Comparison of ENCODE assay signal across 23 cellular contexts in genomic region chr5:79480991-79481390, GRCh38.
"Had no signal": no experiment of that assay in that cellular context is flagged by ENCODE, and none has a peak within 500 bp of the region (broad histone marks: within the 10 kb centered on the region; RNA-seq: fewer than 3 reads in every experiment).

No MANE protein-coding gene starts in this region.

- H3K27ac ChIP-seq: epithelial cell of prostate, esophagus muscularis mucosa, lower lobe of right lung, parathyroid adenoma, prostate gland, thyroid gland had no signal

- H3K9me3 Mint-ChIP-seq: type B pancreatic cell had no signal

- H3K27me3 ChIP-seq: esophagus muscularis mucosa, sigmoid colon, thyroid gland had no signal

- FAIRE-seq: islet of Langerhans, urothelium cell line had no signal

- H3K27ac Mint-ChIP-seq: memory B cell, naive B cell, nephron, type B pancreatic cell had no signal

- H2AFZ ChIP-seq: parathyroid adenoma had no signal

- H3K4me1 Mint-ChIP-seq: memory B cell, naive B cell had no signal

- DNase-seq: effector memory CD4-positive, alpha-beta T cell; head of caudate nucleus; hypothalamus; kidney glomerular epithelial cell; lower lobe of right lung; midbrain; naive B cell; retina; sigmoid colon; stimulated activated CD4-positive, alpha-beta T cell treated with anti-CD3 and anti-CD28 coated beads, Interleukin-2, amount 100 ng/mL, for 48 hours; stimulated activated naive CD4-positive, alpha-beta T cell treated with Interleukin-2 at 50 U/mL for 16 hours; thyroid gland had no signal

- H3K4me2 ChIP-seq: smooth muscle cell had no signal

- H3K36me3 Mint-ChIP-seq: naive B cell had no signal

- H3K9me3 ChIP-seq: esophagus muscularis mucosa, lower lobe of right lung, prostate gland, sigmoid colon, thyroid gland had no signal

- H3K4me3 ChIP-seq: esophagus muscularis mucosa, lower lobe of right lung, prostate gland, sigmoid colon, smooth muscle cell, thyroid gland had no signal

- H3K4me3 Mint-ChIP-seq: memory B cell, naive B cell, type B pancreatic cell had no signal

- H3K36me3 ChIP-seq: esophagus muscularis mucosa, lower lobe of right lung, prostate gland, sigmoid colon, thyroid gland had no signal

- H3K27me3 Mint-ChIP-seq: memory B cell, type B pancreatic cell had no signal

- ATAC-seq: left lobe of liver, lower lobe of right lung had no signal

- H3K4me1 ChIP-seq: lower lobe of right lung, parathyroid adenoma, prostate gland had no signal
